Comparison of ENCODE assay signal across 22 cellular contexts in the genomic region with DNA sequence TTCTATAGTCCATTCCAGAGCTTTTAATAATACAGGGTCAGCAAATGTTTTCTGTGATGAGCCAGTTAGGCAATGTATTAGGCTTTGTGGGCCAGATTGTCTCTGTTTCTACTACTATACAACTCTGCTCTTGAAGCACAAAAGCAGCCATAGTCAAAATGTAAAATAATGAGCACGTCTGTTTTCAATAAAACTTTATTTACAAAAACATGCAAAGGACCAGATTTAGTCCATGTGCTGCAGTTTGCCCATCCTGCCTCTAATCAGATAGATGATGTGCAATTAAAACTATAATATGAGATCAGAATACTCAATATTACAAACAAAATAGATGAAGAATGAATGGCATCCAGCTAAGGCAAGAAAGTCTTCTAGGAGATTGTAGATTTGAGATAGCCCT.
"Had no signal": no experiment of that assay in that cellular context is flagged by ENCODE, and none has a peak within 500 bp of the region (broad histone marks: within the 10 kb centered on the region; RNA-seq: fewer than 3 reads in every experiment).

No MANE protein-coding gene starts in this region.

- FAIRE-seq: HepG2 had no signal

- H3K27ac Mint-ChIP-seq: IgD-negative memory B cell; T-cell; T-helper 1 cell treated with Interleukin-12 subunit alpha and Interleukin-12 subunit beta and Interleukin-4 antibody, amounts not matched to agents 30 μg/mL and 1 μg/mL, for 36 hours had no signal

- H3K4me3 ChIP-seq: MG63 had no signal

- H3K4me2 ChIP-seq: SK-N-SH had no signal

- H3K9me3 Mint-ChIP-seq: T-cell; T-helper 1 cell treated with Interleukin-12 subunit alpha and Interleukin-12 subunit beta and Interleukin-4 antibody, amounts not matched to agents 30 μg/mL and 1 μg/mL, for 36 hours had no signal

- H3K27me3 ChIP-seq: MG63 had no signal

- H3K4me3 Mint-ChIP-seq: IgD-negative memory B cell; T-cell; T-helper 1 cell treated with Interleukin-12 subunit alpha and Interleukin-12 subunit beta and Interleukin-4 antibody, amounts not matched to agents 30 μg/mL and 1 μg/mL, for 36 hours had no signal

- H3K36me3 Mint-ChIP-seq: IgD-negative memory B cell, T-cell had no signal

- H3K9ac ChIP-seq: SK-N-SH had no signal

- ATAC-seq: HepG2, T-cell had no signal

- H3K9me3 ChIP-seq: MG63, SK-N-SH had no signal

- DNase-seq: KBM-7, NCI-H1092, NCI-H1105 treated with DMSO at 0.1 percent for 48 hours, NCI-H1417 treated with DMSO at 0.1 percent for 48 hours, NCI-H146, NCI-H1694 treated with DMSO at 0.1 percent for 48 hours, NCI-H1930, NCI-H2081, NCI-H2107, NCI-H2227 treated with DMSO at 0.1 percent for 48 hours, NCI-H524, NCI-H526 treated with DMSO at 0.1 percent for 48 hours, NCI-H748 treated with DMSO at 0.1 percent for 48 hours, RPMI8226, SHP77, SK-N-SH, SW 1271, T-cell had no signal

- H3K36me3 ChIP-seq: MG63 had no signal
